In genomic region chr4:110516106-110516922, GRCh38 we compare ENCODE assay signal across 8 cellular contexts. TPM values are rescaled to one million over a fixed set of nuclear protein-coding genes. Genes with fewer than 3 reads are reported as not detected.
DNase-seq lines count a peak whose midpoint lies in the region; ATAC-seq and TF ChIP-seq lines count a peak whose summit lies in the region.

No MANE protein-coding gene starts in this region.

- peak overlapping the region in 3 of 5 donors; percentile 25 to 66 (median 30) for H3K9ac ChIP-seq in subcutaneous abdominal adipose tissue (ENCODE audit: low read length in 5 of 5)

- H3K27me3 ChIP-seq in Panc1 (ENCODE audit: control insufficient read depth, insufficient read depth, low read length) (no peaks in the 10 kb centered on the region), subcutaneous abdominal adipose tissue (ENCODE audit: control insufficient read depth in 5 of 5, insufficient read depth in 4 of 5, low read length in 5 of 5) (no peaks in the 10 kb centered on the region)

- no TSS peak for BruUV-seq in Panc1 (replicated peaks; lab: Mats Ljungman, UMichigan)

- H3K9me3 ChIP-seq in Panc1 (ENCODE audit: control insufficient read depth, insufficient read depth, low read depth, low read length), result no peaks in the 10 kb centered on the region
- no peaks in the 10 kb centered on the region for H3K9me3 ChIP-seq in subcutaneous abdominal adipose tissue (ENCODE audit: control insufficient read depth in 5 of 5, low read length in 5 of 5)

- TF ChIP-seq CTCF in Panc1 (IDR thresholded peaks at IDR 0.05) (peak; percentile 76), fibroblast of pulmonary artery (IDR thresholded peaks at IDR 0.05; ENCODE audit: low read length, missing control alignments) (peak; percentile 88)

- POLR2A ChIA-PET in Panc1 (lab: Charles Lee), result no interaction called here

- in situ Hi-C loops in Panc1 (cut with HindIII; ENCODE audit: low pct_unique_long_range_greater_than_20kb, low sequenced_read_pairs), result no loop called here

- H3K27ac ChIP-seq in Panc1 (ENCODE audit: low read length) (no peak overlapping the region), subcutaneous abdominal adipose tissue (ENCODE audit: low read depth, low read length) (no peak overlapping the region)

- H3K4me1 ChIP-seq in Panc1 (ENCODE audit: control insufficient read depth, insufficient read depth, low read length) (no peaks in the 10 kb centered on the region), subcutaneous abdominal adipose tissue (ENCODE audit: control insufficient read depth in 5 of 5, insufficient read depth in 5 of 5, low read length in 5 of 5) (peaks cover 0 to 3% (median 0%) of the 10 kb centered on the region in 5 donors)

- H3K36me3 ChIP-seq in Panc1 (ENCODE audit: control insufficient read depth, insufficient read depth, low read length) (no peaks in the 10 kb centered on the region), subcutaneous abdominal adipose tissue (ENCODE audit: control insufficient read depth in 5 of 5, insufficient read depth in 5 of 5, low read length in 5 of 5) (peaks cover 0 to 5% (median 0%) of the 10 kb centered on the region in 5 donors)

- peak overlapping the region; percentile 35 to 37 for H3K4me3 ChIP-seq in Panc1 (ENCODE audit: low read depth in 2 of 2, low read length in 2 of 2)
- peak overlapping the region; percentile 47 for H3K4me3 ChIP-seq in fibroblast of pulmonary artery (replicated peaks; ENCODE audit: low read depth, low read length)
- H3K4me3 ChIP-seq in subcutaneous abdominal adipose tissue (ENCODE audit: low read depth in 1 of 5, low read length in 5 of 5), result peak overlapping the region; percentile 36 to 78 (median 72)

- intact Hi-C loops in Panc1 (cut with micrococcal nuclease; ENCODE audit: unreplicated experiment), result loop anchor here (10.0 kb wide), 1 partner anchor 172 kb away; no protein-coding TSS in a partner anchor

- CTCF ChIA-PET in Panc1 (lab: Charles Lee), result interaction anchor here (0.6 kb wide), 1 partner anchor 425 kb away, joined by 3 read pairs; no protein-coding TSS in a partner anchor

- peak; percentile 56 for DNase-seq in COLO668 (lab: John Stamatoyannopoulos, UW; ENCODE audit: unreplicated experiment)
- peak; percentile 28 for DNase-seq in Panc1 (ENCODE audit: low read depth, low spot score)
- DNase-seq in activated T-helper 1 cell treated with Interleukin-2 at 50 U/mL for 16 hours (ENCODE audit: low read depth), result peak; percentile 48
- DNase-seq in fibroblast of pulmonary artery (ENCODE audit: low read depth), result peak; percentile 74
- DNase-seq in nucleus accumbens (lab: John Stamatoyannopoulos, UW), result peak in 46 of 56 donors; percentile 0 to 84 (median 30)

- ATAC-seq in GM19455 (IDR thresholded peaks at IDR 0.05; ENCODE audit: unreplicated experiment) (peak; percentile 90), HG03575 (IDR thresholded peaks at IDR 0.05; ENCODE audit: extremely low read depth, insufficient number of reproducible peaks, low FRiP score, unreplicated experiment) (peak; percentile 69), Panc1 (peak; percentile 92)

RNA-seq across cellular contexts. Expression of gene ENPEP, which starts 40.4 kb away (rescaled TPM):
- total RNA-seq in Panc1 (2021; ENCODE audit: unreplicated experiment), result not detected
- polyA plus RNA-seq in Panc1 (2012; ENCODE audit: insufficient read length), result not detected
